Comparison of ENCODE assay signal across 8 cellular contexts in the genomic region with DNA sequence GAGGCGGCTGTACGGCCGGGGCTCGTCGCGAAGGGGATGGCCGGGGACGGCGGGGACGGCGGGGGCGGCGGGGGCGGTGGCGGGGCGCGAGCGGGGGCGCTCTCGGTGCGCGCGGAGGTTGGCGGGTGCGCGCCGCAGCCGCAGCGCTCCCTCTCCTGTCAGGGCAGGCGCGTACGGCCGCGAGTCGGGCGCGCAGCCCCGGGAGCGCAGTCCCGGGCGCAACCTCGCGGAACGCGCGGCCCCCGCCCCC. TPM values are rescaled to one million over a fixed set of nuclear protein-coding genes. Genes with fewer than 3 reads are reported as not detected.
DNase-seq lines count a peak whose midpoint lies in the region; ATAC-seq and TF ChIP-seq lines count a peak whose summit lies in the region.

No MANE protein-coding gene starts in this region.

- in situ Hi-C loops in astrocyte of the cerebellum (cut with HindIII; ENCODE audit: low sequenced_read_pairs) = no loop called here

- H3K4me3 ChIP-seq in cardiac muscle cell = peak overlapping the region; percentile 60
- H3K4me3 ChIP-seq in astrocyte of the cerebellum (ENCODE audit: low read depth, low read length) = peak overlapping the region; percentile 42
- peak overlapping the region; percentile 27 for H3K4me3 ChIP-seq in lung
- peak overlapping the region; percentile 61 for H3K4me3 ChIP-seq in upper lobe of right lung

- TF ChIP-seq CTCF in cardiac muscle cell (IDR thresholded peaks at IDR 0.05; ENCODE audit: low read depth, low read length) (no peak), astrocyte of the cerebellum (IDR thresholded peaks at IDR 0.05; ENCODE audit: low read depth, low read length, missing control alignments) (no peak), lung (IDR thresholded peaks at IDR 0.05; ENCODE audit: control extremely low read depth, extremely low read depth) (no peak), upper lobe of right lung (IDR thresholded peaks at IDR 0.05) (no peak)

- DNase-seq in cardiac muscle cell (ENCODE audit: low read depth in 1 of 2, low spot score in 1 of 2) = no peak
- DNase-seq in Right ventricle myocardium inferior (ENCODE audit: missing footprints) = no peak
- DNase-seq in astrocyte of the cerebellum (ENCODE audit: low read depth) = no peak
- no peak for DNase-seq in lung (ENCODE audit: low spot score)
- DNase-seq in upper lobe of right lung = no peak
- no peak for DNase-seq in stimulated activated CD4-positive, alpha-beta T cell treated with anti-CD3 and anti-CD28 coated beads, Interleukin-15, amount 100 ng/mL, for 24 hours

- H3K36me3 ChIP-seq in cardiac muscle cell = no peaks in the 10 kb centered on the region
- H3K36me3 ChIP-seq in lung (ENCODE audit: control insufficient read depth in 2 of 2, insufficient read depth in 2 of 2, low read length in 2 of 2) = no peaks in the 10 kb centered on the region
- no peaks in the 10 kb centered on the region for H3K36me3 ChIP-seq in upper lobe of right lung

- H3K27ac ChIP-seq in cardiac muscle cell (no peak overlapping the region), lung (ENCODE audit: low read depth in 1 of 2, low read length in 1 of 2) (peak overlapping the region in 1 of 2 donors; percentile 67), upper lobe of right lung (peak overlapping the region; percentile 24)

- ATAC-seq in Right ventricle myocardium inferior = no peak
- ATAC-seq in lung (ENCODE audit: insufficient read depth, low FRiP score) = no peak
- no peak for ATAC-seq in upper lobe of right lung
- ATAC-seq in HG03442 (IDR thresholded peaks at IDR 0.05; ENCODE audit: unreplicated experiment) = no peak
- ATAC-seq in GM19463 (IDR thresholded peaks at IDR 0.05; ENCODE audit: unreplicated experiment) = no peak

- intact Hi-C loops in Right ventricle myocardium inferior (cut with DNase I) (loop anchor here (5.0 kb wide), 1 partner anchor 109 kb away; a partner anchor contains a TSS), upper lobe of right lung (cut with DNase I) (no loop called here)

- H3K4me1 ChIP-seq in cardiac muscle cell (ENCODE audit: low read depth) (no peaks in the 10 kb centered on the region), lung (ENCODE audit: control insufficient read depth in 2 of 2, insufficient read depth in 2 of 2, low read length in 2 of 2) (peaks cover 0 to 5% of the 10 kb centered on the region in 2 donors), upper lobe of right lung (peaks cover 4% of the 10 kb centered on the region)

- 0 to 1% methylated on average over 15 to 47 of the region's 47 CpGs for WGBS in lung, 2 donors

- H3K9me3 ChIP-seq in cardiac muscle cell (ENCODE audit: low read depth) = no peaks in the 10 kb centered on the region
- H3K9me3 ChIP-seq in lung (ENCODE audit: control insufficient read depth in 2 of 2, insufficient read depth in 1 of 2, low read length in 1 of 2) = no peaks in the 10 kb centered on the region
- H3K9me3 ChIP-seq in upper lobe of right lung = no peaks in the 10 kb centered on the region

- H3K27me3 ChIP-seq in cardiac muscle cell (peaks cover 73% of the 10 kb centered on the region), lung (ENCODE audit: control insufficient read depth, insufficient read depth) (no peaks in the 10 kb centered on the region), upper lobe of right lung (peaks cover 3% of the 10 kb centered on the region)

RNA-seq across cellular contexts. Expression of a gene that starts 0.3 kb away (rescaled TPM):
- total RNA-seq in cardiac muscle cell (1.3 and 1.5 TPM in 2 replicates), Right ventricle myocardium inferior (0.81 TPM), lung (10 to 100 TPM in 1 of 2 donors, 1 to 10 TPM in 1; 5.4 to 13.6 TPM), upper lobe of right lung (2.7 TPM)
- polyA plus RNA-seq in cardiac muscle cell (0.92 TPM in 1 of 2 replicates, not detected in the other), lung (1 to 10 TPM; 1.8 to 5.9 TPM)
